Comparison of ENCODE assay signal across 13 cellular contexts in the genomic region with DNA sequence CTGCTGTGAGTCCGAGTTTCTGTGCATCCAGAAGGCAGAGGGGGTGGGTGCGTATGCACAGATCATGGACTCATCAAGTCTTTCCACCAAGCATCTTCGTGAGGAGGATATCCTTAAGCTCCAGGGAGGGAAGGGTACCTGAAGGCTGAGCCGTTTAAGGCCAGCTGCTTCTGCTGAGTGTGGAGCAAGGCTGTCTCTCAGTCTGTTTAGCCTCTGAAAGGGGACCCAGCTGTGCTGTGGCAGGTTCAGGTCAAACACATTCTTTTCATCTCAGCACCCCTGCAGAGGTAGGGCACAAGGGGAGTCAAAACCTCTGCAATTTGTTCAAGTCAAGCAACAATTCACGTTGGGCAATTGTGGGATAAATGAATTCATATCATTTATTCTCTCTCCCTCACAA.
"Had no signal": no experiment of that assay in that cellular context is flagged by ENCODE, and none has a peak within 500 bp of the region (broad histone marks: within the 10 kb centered on the region; RNA-seq: fewer than 3 reads in every experiment).

No MANE protein-coding gene starts in this region.

- ATAC-seq: left lobe of liver; natural killer cell treated with Interleukin-12 subunit alpha and Interleukin-12 subunit beta and Interleukin-15 and Interleukin-18, amount 100 ng/mL, for 72 hours; stimulated activated naive CD8-positive, alpha-beta T cell treated with anti-CD3 and anti-CD28 coated beads, Interleukin-15, Interleukin-2, amounts not matched to agents 100 U/mL and 50 U/mL, for 24 hours had no signal

- DNase-seq: activated CD4-positive, alpha-beta memory T cell treated with anti-CD3 and anti-CD28 coated beads for 36 hours; activated CD4-positive, alpha-beta T cell treated with anti-CD3 and anti-CD28 coated beads for 1 hour; activated gamma-delta T cell; activated T-cell treated with anti-CD3 and anti-CD28 coated beads, Interleukin-2, amount 50 U/mL, for 48 hours; amygdala; brain microvascular endothelial cell; erythroblast; mammary epithelial cell; stimulated activated CD4-positive, alpha-beta T cell treated with anti-CD3 and anti-CD28 coated beads, Interleukin-2, amount 100 ng/mL, for 48 hours; stimulated activated naive CD8-positive, alpha-beta T cell treated with anti-CD3 and anti-CD28 coated beads, Interleukin-15, Interleukin-2, amounts not matched to agents 100 U/mL and 50 U/mL, for 24 hours; upper lobe of left lung had no signal

- H3K9me3 ChIP-seq: upper lobe of left lung had no signal

- H3K36me3 ChIP-seq: brain microvascular endothelial cell, upper lobe of left lung had no signal

- H3K4me3 ChIP-seq: upper lobe of left lung had no signal

- H3K27ac ChIP-seq: brain microvascular endothelial cell, upper lobe of left lung had no signal
